19 cellular contexts compared by ENCODE assay signal in the genomic region with DNA sequence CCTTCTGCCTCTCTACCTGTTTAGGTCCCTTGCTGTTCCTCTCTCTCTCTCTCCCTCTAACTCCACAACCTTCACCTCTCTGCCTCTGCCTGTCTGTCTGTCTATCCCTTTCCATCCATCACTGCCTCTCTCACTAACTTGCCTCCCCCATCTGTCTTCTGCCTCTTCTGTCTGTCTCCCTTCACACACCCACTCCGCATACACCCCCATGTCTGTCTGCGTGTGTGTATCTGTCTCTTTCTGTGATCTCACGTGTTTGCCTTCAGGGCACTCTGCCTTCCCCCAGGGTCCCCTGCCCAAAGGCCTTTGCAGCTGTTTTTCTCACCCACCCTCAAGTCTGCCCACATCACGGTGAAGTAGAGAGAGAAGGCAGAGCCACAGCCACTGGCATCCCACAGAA. TPM values are rescaled to one million over a fixed set of nuclear protein-coding genes. Genes with fewer than 3 reads are reported as not detected.
"Had no signal": no experiment of that assay in that cellular context is flagged by ENCODE, and none has a peak within 500 bp of the region (broad histone marks: within the 10 kb centered on the region; RNA-seq: fewer than 3 reads in every experiment).

No MANE protein-coding gene starts in this region.

- H3K4me1 ChIP-seq: ascending aorta, body of pancreas had no signal

- H3K9me3 ChIP-seq: ascending aorta, body of pancreas had no signal

- H3K9me3 Mint-ChIP-seq: activated CD4-positive, alpha-beta memory T cell treated with anti-CD3 and anti-CD28 coated beads, Interleukin-2, amount 10 ng/mL, durations not matched to agents 7 days and 5 days had no signal

- H3K4me3 Mint-ChIP-seq: activated CD4-positive, alpha-beta memory T cell treated with anti-CD3 and anti-CD28 coated beads, Interleukin-2, amount 10 ng/mL, durations not matched to agents 7 days and 5 days; activated CD4-positive, alpha-beta T cell treated with anti-CD3 and anti-CD28 coated beads for 36 hours had no signal

- H3K36me3 ChIP-seq: ascending aorta had no signal

- H3K4me3 ChIP-seq: ascending aorta, body of pancreas had no signal

- H3K27ac ChIP-seq: ascending aorta, body of pancreas had no signal

- H3K4me1 Mint-ChIP-seq: activated CD4-positive, alpha-beta T cell treated with anti-CD3 and anti-CD28 coated beads for 36 hours had no signal

- H3K27ac Mint-ChIP-seq: activated CD4-positive, alpha-beta memory T cell treated with anti-CD3 and anti-CD28 coated beads, Interleukin-2, amount 10 ng/mL, durations not matched to agents 7 days and 5 days; activated CD4-positive, alpha-beta T cell treated with anti-CD3 and anti-CD28 coated beads for 36 hours had no signal

- H3K27me3 ChIP-seq: ascending aorta, body of pancreas had no signal

- ATAC-seq: activated CD4-positive, alpha-beta T cell treated with anti-CD3 and anti-CD28 coated beads for 36 hours; body of pancreas; PC-3 had no signal

- DNase-seq: activated CD4-positive, alpha-beta memory T cell treated with anti-CD3 and anti-CD28 coated beads, Interleukin-2, amount 10 ng/mL, durations not matched to agents 7 days and 5 days; activated CD4-positive, alpha-beta T cell treated with anti-CD3 and anti-CD28 coated beads for 36 hours; activated CD4-positive, alpha-beta T cell treated with anti-CD3 and anti-CD28 coated beads, Interleukin-2, amount 50 U/mL, for 1 hour; activated CD8-positive, alpha-beta memory T cell treated with anti-CD3 and anti-CD28 coated beads, Interleukin-2, amount 50 U/mL, for 48 hours; activated T-cell treated with anti-CD3 and anti-CD28 coated beads, Interleukin-2, amount 50 U/mL, for 1 hour; body of pancreas; central memory CD4-positive, alpha-beta T cell; NCI-H1048; NCI-H146; NCI-H187 treated with DMSO at 0.1 percent for 48 hours; NCI-H2081 treated with DMSO at 0.1 percent for 48 hours; NCI-H446; NCI-H524; PC-3; SHP77 treated with DMSO at 0.1 percent for 48 hours; T-helper 2 cell; T1000 had no signal

RNA-seq across cellular contexts. Expression of a gene that starts 7.9 kb away (rescaled TPM):
- total RNA-seq: bronchial epithelial cell had no signal
